ENCODE assay signal across 18 cellular contexts in genomic region chr11:125250316-125250870, GRCh38.
DNase-seq lines count a peak whose midpoint lies in the region; ATAC-seq and TF ChIP-seq lines count a peak whose summit lies in the region.
"Had no signal": no experiment of that assay in that cellular context is flagged by ENCODE, and none has a peak within 500 bp of the region (broad histone marks: within the 10 kb centered on the region; RNA-seq: fewer than 3 reads in every experiment).

No MANE protein-coding gene starts in this region.

- H3K36me3 Mint-ChIP-seq in natural killer cell treated with Interleukin-12 subunit alpha and Interleukin-12 subunit beta and Interleukin-15 and Interleukin-18, amount 100 ng/mL, for 72 hours, result no peaks in the 10 kb centered on the region
- H3K36me3 Mint-ChIP-seq in natural killer cell (no peaks in the 10 kb centered on the region), progenitor cell of endocrine pancreas (ENCODE audit: insufficient read depth) (peaks cover 13% of the 10 kb centered on the region)
- H3K36me3 Mint-ChIP-seq: IgD-negative memory B cell had no signal

- ATAC-seq in natural killer cell treated with Interleukin-12 subunit alpha and Interleukin-12 subunit beta and Interleukin-15 and Interleukin-18, amount 100 ng/mL, for 72 hours, result no peak
- ATAC-seq in natural killer cell (no peak), lower lobe of right lung (no peak)
- ATAC-seq: GM12878, PC-3 had no signal

- H3K4me1 Mint-ChIP-seq in natural killer cell treated with Interleukin-12 subunit alpha and Interleukin-12 subunit beta and Interleukin-15 and Interleukin-18, amount 100 ng/mL, for 72 hours (ENCODE audit: low read depth in 2 of 2), result no peaks in the 10 kb centered on the region
- H3K4me1 Mint-ChIP-seq in natural killer cell, result no peaks in the 10 kb centered on the region
- H3K4me1 Mint-ChIP-seq in progenitor cell of endocrine pancreas (ENCODE audit: low read depth), result no peaks in the 10 kb centered on the region

- H3K27ac Mint-ChIP-seq in natural killer cell treated with Interleukin-12 subunit alpha and Interleukin-12 subunit beta and Interleukin-15 and Interleukin-18, amount 100 ng/mL, for 72 hours, result no peak overlapping the region
- H3K27ac Mint-ChIP-seq in natural killer cell, result no peak overlapping the region
- H3K27ac Mint-ChIP-seq in progenitor cell of endocrine pancreas, result peak overlapping the region; percentile 33
- H3K27ac Mint-ChIP-seq: IgD-negative memory B cell had no signal

- no peaks in the 10 kb centered on the region for H3K4me1 ChIP-seq in lower lobe of right lung

- no peak overlapping the region for H3K4me3 ChIP-seq in lower lobe of right lung
- H3K4me3 ChIP-seq: GM12878 had no signal

- H3K9me3 ChIP-seq in lower lobe of right lung, result no peaks in the 10 kb centered on the region

- H3K27ac ChIP-seq in lower lobe of right lung, result peak overlapping the region; percentile 43
- H3K27ac ChIP-seq: C4-2B had no signal

- peak; percentile 48 for DNase-seq in natural killer cell treated with Interleukin-12 subunit alpha and Interleukin-12 subunit beta and Interleukin-15 and Interleukin-18, amount 100 ng/mL, for 72 hours (ENCODE audit: low spot score)
- DNase-seq in natural killer cell (no peak), lower lobe of right lung (no peak), progenitor cell of endocrine pancreas (ENCODE audit: low spot score, unreplicated experiment) (no peak), occipital lobe (lab: John Stamatoyannopoulos, UW) (no peak), A172 (ENCODE audit: low spot score) (no peak), DMS79 (lab: John Stamatoyannopoulos, UW) (no peak)
- DNase-seq in activated CD4-positive, alpha-beta T cell treated with anti-CD3 and anti-CD28 coated beads for 48 hours, result no peak
- DNase-seq: 8988T; EL; NCI-H1436; NCI-H2081; NCI-H2227 treated with DMSO at 0.1 percent for 48 hours; NK-92 treated with Interleukin-12 subunit alpha and Interleukin-12 subunit beta, amount 100 ng/mL, for 24 hours; PC-3 had no signal

- peaks cover 18 to 19% of the 10 kb centered on the region in 2 donors for H3K27me3 Mint-ChIP-seq in natural killer cell treated with Interleukin-12 subunit alpha and Interleukin-12 subunit beta and Interleukin-15 and Interleukin-18, amount 100 ng/mL, for 72 hours
- H3K27me3 Mint-ChIP-seq in natural killer cell (ENCODE audit: low read depth in 2 of 2), result peaks cover 5 to 23% of the 10 kb centered on the region in 2 donors
- no peaks in the 10 kb centered on the region for H3K27me3 Mint-ChIP-seq in progenitor cell of endocrine pancreas

- TF ChIP-seq CTCF in natural killer cell (IDR thresholded peaks at IDR 0.05) (no peak), lower lobe of right lung (IDR thresholded peaks at IDR 0.05) (no peak), progenitor cell of endocrine pancreas (IDR thresholded peaks at IDR 0.05; ENCODE audit: unreplicated experiment) (no peak)

- no peaks in the 10 kb centered on the region for H3K27me3 ChIP-seq in lower lobe of right lung (ENCODE audit: low read depth)

- intact Hi-C loops in natural killer cell (cut with micrococcal nuclease) (no loop called here), lower lobe of right lung (cut with DNase I) (no loop called here)

- H3K9me3 Mint-ChIP-seq in natural killer cell treated with Interleukin-12 subunit alpha and Interleukin-12 subunit beta and Interleukin-15 and Interleukin-18, amount 100 ng/mL, for 72 hours, result no peaks in the 10 kb centered on the region
- H3K9me3 Mint-ChIP-seq in natural killer cell, result no peaks in the 10 kb centered on the region
- H3K9me3 Mint-ChIP-seq in progenitor cell of endocrine pancreas (ENCODE audit: low read depth), result no peaks in the 10 kb centered on the region
- H3K9me3 Mint-ChIP-seq: IgD-negative memory B cell had no signal

- H3K4me3 Mint-ChIP-seq in natural killer cell treated with Interleukin-12 subunit alpha and Interleukin-12 subunit beta and Interleukin-15 and Interleukin-18, amount 100 ng/mL, for 72 hours, result no peak overlapping the region
- no peak overlapping the region for H3K4me3 Mint-ChIP-seq in natural killer cell
- no peak overlapping the region for H3K4me3 Mint-ChIP-seq in progenitor cell of endocrine pancreas (ENCODE audit: low read depth)
- H3K4me3 Mint-ChIP-seq: IgD-negative memory B cell had no signal

- H3K36me3 ChIP-seq in lower lobe of right lung, result no peaks in the 10 kb centered on the region
